10 cellular contexts compared by ENCODE assay signal in genomic region chr12:29725587-29726320, GRCh38. TPM values are rescaled to one million over a fixed set of nuclear protein-coding genes. Genes with fewer than 3 reads are reported as not detected.
DNase-seq lines count a peak whose midpoint lies in the region; ATAC-seq and TF ChIP-seq lines count a peak whose summit lies in the region.
"Had no signal": no experiment of that assay in that cellular context is flagged by ENCODE, and none has a peak within 500 bp of the region (broad histone marks: within the 10 kb centered on the region; RNA-seq: fewer than 3 reads in every experiment).

No MANE protein-coding gene starts in this region.

- ATAC-seq in HG02798 (IDR thresholded peaks at IDR 0.05; ENCODE audit: poor library complexity, unreplicated experiment) (peak; percentile 53), GM19023 (IDR thresholded peaks at IDR 0.05; ENCODE audit: unreplicated experiment) (no peak)
- ATAC-seq: activated naive CD4-positive, alpha-beta T cell treated with anti-CD3 and anti-CD28 coated beads, Interleukin-2, amount 50 U/mL, for 72 hours; left colon had no signal

- H3K36me3 ChIP-seq in ascending aorta (no peaks in the 10 kb centered on the region), stomach smooth muscle (ENCODE audit: control insufficient read depth in 2 of 2, insufficient read depth in 2 of 2, low read length in 2 of 2) (no peaks in the 10 kb centered on the region)

- no peaks in the 10 kb centered on the region for H3K27me3 ChIP-seq in ascending aorta
- H3K27me3 ChIP-seq in stomach smooth muscle (ENCODE audit: control insufficient read depth in 1 of 2, insufficient read depth in 2 of 2, low read length in 2 of 2) = no peaks in the 10 kb centered on the region

- peak in 1 of 2 donors; percentile 89 for DNase-seq in ascending aorta (ENCODE audit: low spot score in 2 of 2)
- DNase-seq in hepatic stellate cell (ENCODE audit: low spot score) = peak; percentile 22
- no peak for DNase-seq in HuH-7 (ENCODE audit: low spot score)
- DNase-seq in stimulated activated CD4-positive, alpha-beta T cell treated with anti-CD3 and anti-CD28 coated beads, Interleukin-4, amount 100 ng/mL, for 4 hours = no peak
- no peak for DNase-seq in posterior vena cava (ENCODE audit: low spot score)

- peak overlapping the region in 1 of 2 donors; percentile 57 for H3K9ac ChIP-seq in stomach smooth muscle (ENCODE audit: low read length in 2 of 2)

- peaks cover 10 to 12% of the 10 kb centered on the region in 2 donors for H3K4me1 ChIP-seq in ascending aorta
- H3K4me1 ChIP-seq in stomach smooth muscle (ENCODE audit: control insufficient read depth, insufficient read depth, low read length) = peaks cover 33% of the 10 kb centered on the region

- intact Hi-C loops in ascending aorta (cut with DNase I) = loop anchor here (2.0 kb wide), 1 partner anchor 15 kb away; no protein-coding TSS in a partner anchor
- intact Hi-C loops in posterior vena cava (cut with DNase I) = no loop called here

- H3K9me3 ChIP-seq in ascending aorta (no peaks in the 10 kb centered on the region), stomach smooth muscle (ENCODE audit: control insufficient read depth in 2 of 2, low read length in 2 of 2) (no peaks in the 10 kb centered on the region)

- no peak for TF ChIP-seq CTCF in ascending aorta (IDR thresholded peaks at IDR 0.05)

- peak overlapping the region; percentile 74 to 82 for H3K27ac ChIP-seq in ascending aorta
- peak overlapping the region; percentile 70 for H3K27ac ChIP-seq in stomach smooth muscle (ENCODE audit: low read length)

- peak overlapping the region in 1 of 2 donors; percentile 45 for H3K4me3 ChIP-seq in ascending aorta
- H3K4me3 ChIP-seq in stomach smooth muscle (ENCODE audit: low read length in 2 of 2) = no peak overlapping the region

RNA-seq across cellular contexts. Expression of gene TMTC1, which starts 58.0 kb away (rescaled TPM):
- 176 TPM for total RNA-seq in ascending aorta
- total RNA-seq in posterior vena cava = 10 to 100 TPM; 54.7 to 63.8 TPM
- total RNA-seq: activated naive CD4-positive, alpha-beta T cell treated with anti-CD3 and anti-CD28 coated beads, Interleukin-2, amount 50 U/mL, for 72 hours had no signal
